1 cellular context compared by ENCODE assay signal in genomic region chr1:1778827-1779675, GRCh38.
TF ChIP-seq lines count a peak whose summit lies in the region.

No MANE protein-coding gene starts in this region.

TF ChIP-seq in K562, 482 proteins besides CTCF, POLR2A, EP300 and RAD21 (continued from another document and continues in another):
- TF ChIP-seq MITF (IDR thresholded peaks at IDR 0.05): peak; percentile 19; the same call in 1 of the 2 replicates
- no peak for TF ChIP-seq HOMEZ (CRISPR knock-in tag; IDR thresholded peaks at IDR 0.05)
- TF ChIP-seq LEF1 (IDR thresholded peaks at IDR 0.05): no peak
- no peak for TF ChIP-seq ZBTB8A (IDR thresholded peaks at IDR 0.05; ENCODE audit: partially characterized antibody)
- TF ChIP-seq EWSR1 (IDR thresholded peaks at IDR 0.05; ENCODE audit: borderline replicate concordance, low read depth, partially characterized antibody): no peak
- no peak for TF ChIP-seq RNF219 (CRISPR knock-in tag; IDR thresholded peaks at IDR 0.05)
- TF ChIP-seq TAF1 (IDR thresholded peaks at IDR 0.05; ENCODE audit: control insufficient read depth, extremely low read depth, insufficient read depth, low read length, severe bottlenecking): no peak
- no peak for TF ChIP-seq HBP1 (CRISPR knock-in tag; IDR thresholded peaks at IDR 0.05)
- TF ChIP-seq HMBOX1 (IDR thresholded peaks at IDR 0.05): no peak
- no peak for TF ChIP-seq LARP7 (IDR thresholded peaks at IDR 0.05)
- no peak for TF ChIP-seq CREBBP (IDR thresholded peaks at IDR 0.05; ENCODE audit: low read depth, low read length)
- no peak for TF ChIP-seq ETS2 (tag; IDR thresholded peaks at IDR 0.05; ENCODE audit: borderline replicate concordance, poor library complexity, severe bottlenecking)
- no peak for TF ChIP-seq ZNF695 (CRISPR knock-in tag; IDR thresholded peaks at IDR 0.05)
- no peak for TF ChIP-seq CCAR2 (IDR thresholded peaks at IDR 0.05; ENCODE audit: low read depth, low read length)
- no peak for TF ChIP-seq ZNF707 (CRISPR knock-in tag; conservative IDR thresholded peaks at IDR 0.05)
- TF ChIP-seq E2F6 (IDR thresholded peaks at IDR 0.05; ENCODE audit: borderline replicate concordance in 1 of 2, extremely low read depth in 1 of 2, insufficient read depth in 1 of 2, insufficient read length in 1 of 2, low read depth in 1 of 2, low read length in 1 of 2, poor library complexity in 1 of 2, severe bottlenecking in 1 of 2): peak in 1 of 2 experiments; percentile 43
- peak; percentile 83; the same call in 1 of the 2 replicates for TF ChIP-seq NKRF (IDR thresholded peaks at IDR 0.05; ENCODE audit: borderline replicate concordance)
- TF ChIP-seq CEBPZ (IDR thresholded peaks at IDR 0.05; ENCODE audit: borderline replicate concordance, low read depth, low read length): no peak
- no peak for TF ChIP-seq HDGF (IDR thresholded peaks at IDR 0.05)
- peak in 1 of 2 experiments; percentile 50; a peak in 2 of 4 replicates for TF ChIP-seq TRIM24 (IDR thresholded peaks at IDR 0.05)
- TF ChIP-seq ZNF324 (CRISPR knock-in tag; IDR thresholded peaks at IDR 0.05): no peak
- no peak for TF ChIP-seq GTF2B (IDR thresholded peaks at IDR 0.05; ENCODE audit: extremely low read depth, insufficient read length)
- peak; percentile 3 for TF ChIP-seq HNRNPK (IDR thresholded peaks at IDR 0.05; ENCODE audit: low read depth, low read length, poor library complexity, severe bottlenecking)
- TF ChIP-seq RBM14 (IDR thresholded peaks at IDR 0.05; ENCODE audit: borderline replicate concordance, insufficient read depth, low read depth, low read length): no peak
- no peak for TF ChIP-seq TAF7 (tag; IDR thresholded peaks at IDR 0.05)
- TF ChIP-seq SMAD4 (CRISPR knock-in tag; conservative IDR thresholded peaks at IDR 0.05): no peak; the same call in 1 of the 2 replicates
- no peak for TF ChIP-seq ZNF274 (IDR thresholded peaks at IDR 0.05; ENCODE audit: borderline replicate concordance, low read depth, low read length)
- TF ChIP-seq CXXC5 (CRISPR knock-in tag; IDR thresholded peaks at IDR 0.05): peak; percentile 43; the same call in 1 of the 2 replicates
- TF ChIP-seq MLX (CRISPR knock-in tag; conservative IDR thresholded peaks at IDR 0.05): no peak
- TF ChIP-seq ELF4 (CRISPR knock-in tag; IDR thresholded peaks at IDR 0.05): no peak
- TF ChIP-seq ILK (tag; IDR thresholded peaks at IDR 0.05; ENCODE audit: borderline replicate concordance, low read depth): no peak
- peak; percentile 89 for TF ChIP-seq ZFX (CRISPR knock-in tag; IDR thresholded peaks at IDR 0.05)
- no peak for TF ChIP-seq KAT8 (IDR thresholded peaks at IDR 0.05; ENCODE audit: low read depth)
- TF ChIP-seq TARDBP (IDR thresholded peaks at IDR 0.05): peak; percentile 57; the same call in 1 of the 2 replicates
- TF ChIP-seq TCF7 (IDR thresholded peaks at IDR 0.05; ENCODE audit: borderline replicate concordance): peak; percentile 22; the same call in 1 of the 2 replicates
- TF ChIP-seq ETV1 (tag; conservative IDR thresholded peaks at IDR 0.05; ENCODE audit: low read depth): no peak
- TF ChIP-seq GTF2A2 (tag; IDR thresholded peaks at IDR 0.05): no peak
- TF ChIP-seq KAT2B (IDR thresholded peaks at IDR 0.05; ENCODE audit: low read depth, low read length): no peak
- TF ChIP-seq PML (IDR thresholded peaks at IDR 0.05; ENCODE audit: low read length): no peak
- TF ChIP-seq ZNF431 (CRISPR knock-in tag; IDR thresholded peaks at IDR 0.05): no peak; the same call in 1 of the 2 replicates
- no peak for TF ChIP-seq ZFPM2 (CRISPR knock-in tag; IDR thresholded peaks at IDR 0.05)
- TF ChIP-seq ZNF408 (CRISPR knock-in tag; IDR thresholded peaks at IDR 0.05; ENCODE audit: low read depth): no peak
- TF ChIP-seq SRSF7 (optimal IDR thresholded peaks at IDR 0.05; ENCODE audit: low read depth, low read length): no peak
- TF ChIP-seq ATF6 (CRISPR knock-in tag; IDR thresholded peaks at IDR 0.05): peak; percentile 46; the same call in 1 of the 2 replicates
- no peak for TF ChIP-seq PTBP1 (IDR thresholded peaks at IDR 0.05; ENCODE audit: low read depth, low read length)
- no peak for TF ChIP-seq SMARCC2 (IDR thresholded peaks at IDR 0.05; ENCODE audit: low read depth)
